Comparison of ENCODE assay signal across 9 cellular contexts in the genomic region with DNA sequence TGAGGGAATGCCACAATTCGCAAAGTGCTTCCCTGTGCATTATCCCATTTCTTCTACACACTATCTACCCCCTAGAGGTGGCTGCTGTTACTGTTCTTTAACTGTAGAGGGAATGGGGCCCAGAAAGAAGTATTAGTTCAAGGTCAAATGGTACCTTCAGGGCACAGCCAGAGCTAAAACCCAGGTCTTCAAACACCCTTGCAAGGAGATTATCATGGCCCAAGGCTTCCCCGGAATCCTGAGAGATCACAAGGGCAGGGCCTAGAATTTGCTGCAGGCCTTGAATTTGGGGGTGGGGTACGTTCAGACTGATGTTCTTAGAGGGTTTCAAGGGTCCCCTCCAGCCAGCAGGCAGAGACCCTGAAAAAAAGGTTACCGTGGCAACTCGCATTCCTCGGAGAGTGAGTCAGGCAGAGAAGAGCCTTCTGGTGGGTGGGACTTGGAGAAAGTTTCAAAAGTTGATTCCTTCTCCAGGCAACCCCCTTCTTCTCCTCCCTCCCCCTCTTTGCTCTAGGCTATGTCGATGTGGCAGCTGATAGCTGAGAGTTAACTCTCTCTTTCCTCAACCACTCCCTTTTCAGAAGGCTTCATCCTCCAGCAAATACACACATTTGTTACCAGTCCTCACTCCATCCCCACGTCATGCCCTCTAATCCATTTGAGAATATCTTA. TPM values are rescaled to one million over a fixed set of nuclear protein-coding genes. Genes with fewer than 3 reads are reported as not detected.
A peak's percentile ranks its signal among the peaks of the same experiment; 100 is the strongest.
DNase-seq lines count a peak whose midpoint lies in the region; ATAC-seq and TF ChIP-seq lines count a peak whose summit lies in the region.
"Had no signal": no experiment of that assay in that cellular context is flagged by ENCODE, and none has a peak within 500 bp of the region (broad histone marks: within the 10 kb centered on the region; RNA-seq: fewer than 3 reads in every experiment).

No MANE protein-coding gene starts in this region.

- no peaks in the 10 kb centered on the region for H3K27me3 Mint-ChIP-seq in MCF 10A (ENCODE audit: insufficient read depth, unreplicated experiment)

- POLR2A ChIA-PET in MCF 10A (lab: Yijun Ruan, JAX), result interaction anchor here (0.7 to 2.0 kb wide), 6 partner anchors 11 to 150 kb away, joined by 3 to 6 read pairs (median 4); no protein-coding TSS in a partner anchor
- POLR2A ChIA-PET in HEK293T (lab: Yijun Ruan, JAX), result interaction anchor here (0.7 to 0.9 kb wide), 2 partner anchors 10 to 54 kb away, joined by 3 to 4 read pairs; no protein-coding TSS in a partner anchor

- TF ChIP-seq POLR2A in thyroid gland (IDR thresholded peaks at IDR 0.05), result peak in 1 of 2 donors; percentile 42

- peak overlapping the region; percentile 84 for H3K27ac Mint-ChIP-seq in MCF 10A (ENCODE audit: low read depth, unreplicated experiment)
- H3K27ac Mint-ChIP-seq: activated naive CD4-positive, alpha-beta T cell treated with anti-CD3 and anti-CD28 coated beads, Interleukin-2, amount 50 U/mL, for 24 hours had no signal

- peak overlapping the region; percentile 85 to 93 (median 88) for H3K27ac ChIP-seq in thyroid gland

- CTCF ChIA-PET in MCF 10A (lab: Yijun Ruan, JAX) (interaction anchor here (0.5 to 5.0 kb wide), 17 partner anchors 9 to 720 kb away, joined by 3 to 42 read pairs (median 5); no protein-coding TSS in a partner anchor), HEK293T (lab: Yijun Ruan, JAX) (interaction anchor here (2.3 kb wide), 1 partner anchor 56 kb away, joined by 7 read pairs; no protein-coding TSS in a partner anchor)

- peaks cover 7% of the 10 kb centered on the region for H3K36me3 Mint-ChIP-seq in MCF 10A (ENCODE audit: insufficient read depth, unreplicated experiment)
- H3K36me3 Mint-ChIP-seq: activated naive CD4-positive, alpha-beta T cell treated with anti-CD3 and anti-CD28 coated beads, Interleukin-2, amount 50 U/mL, for 24 hours had no signal

- no peak for ATAC-seq in GM18907 (IDR thresholded peaks at IDR 0.05; ENCODE audit: unreplicated experiment)

- DNase-seq in DMS53 (lab: John Stamatoyannopoulos, UW), result peak; percentile 13
- DNase-seq in DMS53 treated with DMSO at 0.1 percent for 48 hours (lab: John Stamatoyannopoulos, UW; ENCODE audit: unreplicated experiment), result no peak
- peak; percentile 88 for DNase-seq in MCF 10A (ENCODE audit: unreplicated experiment)
- peak; percentile 87 for DNase-seq in kidney glomerular epithelial cell (lab: John Stamatoyannopoulos, UW)
- peak; percentile 75 to 83 for DNase-seq in thyroid gland
- no peak for DNase-seq in HEK293T (ENCODE audit: extremely low spot score)
- DNase-seq in RKO (ENCODE audit: low spot score), result no peak

- H3K9me3 Mint-ChIP-seq in MCF 10A (ENCODE audit: unreplicated experiment), result no peaks in the 10 kb centered on the region
- H3K9me3 Mint-ChIP-seq: activated naive CD4-positive, alpha-beta T cell treated with anti-CD3 and anti-CD28 coated beads, Interleukin-2, amount 50 U/mL, for 24 hours had no signal

- H3K36me3 ChIP-seq in thyroid gland, result no peaks in the 10 kb centered on the region

- intact Hi-C loops in MCF 10A (cut with micrococcal nuclease) (no loop called here), thyroid gland (cut with DNase I) (no loop called here)

- H3K9me3 ChIP-seq in thyroid gland, result no peaks in the 10 kb centered on the region

- peak; percentile 25 for TF ChIP-seq CTCF in MCF 10A (IDR thresholded peaks at IDR 0.05; ENCODE audit: unreplicated experiment)
- peak in 2 of 6 experiments; percentile 10 to 22 for TF ChIP-seq CTCF in thyroid gland (IDR thresholded peaks at IDR 0.05)

- peaks cover 8 to 43% of the 10 kb centered on the region in 2 donors for H3K4me1 ChIP-seq in thyroid gland

- peaks cover 45% of the 10 kb centered on the region for H3K4me1 Mint-ChIP-seq in MCF 10A (ENCODE audit: insufficient read depth, unreplicated experiment)

- peak overlapping the region in 2 of 3 donors; percentile 31 to 67 for H3K4me3 ChIP-seq in thyroid gland (replicated peaks in 1 of 3)

- 19 to 25% methylated on average over 8 of the region's 8 CpGs for WGBS in thyroid gland, 2 donors

- no TSS peak for BruUV-seq in MCF 10A (replicated peaks; lab: Mats Ljungman, UMichigan)

- peak overlapping the region; percentile 26 for H3K4me3 Mint-ChIP-seq in MCF 10A (ENCODE audit: unreplicated experiment)
- H3K4me3 Mint-ChIP-seq: activated naive CD4-positive, alpha-beta T cell treated with anti-CD3 and anti-CD28 coated beads, Interleukin-2, amount 50 U/mL, for 24 hours had no signal

- no peaks in the 10 kb centered on the region for H3K27me3 ChIP-seq in thyroid gland

TF ChIP-seq in HEK293T, 16 proteins besides CTCF, POLR2A, EP300 and RAD21:
- TF ChIP-seq L3MBTL2 (conservative IDR thresholded peaks at IDR 0.05), result no peak
- no peak for TF ChIP-seq TARDBP (IDR thresholded peaks at IDR 0.05)
- TF ChIP-seq FOXM1 (IDR thresholded peaks at IDR 0.05; ENCODE audit: borderline replicate concordance), result no peak
- no peak for TF ChIP-seq SUZ12 (IDR thresholded peaks at IDR 0.05)
- no peak for TF ChIP-seq ARNT (IDR thresholded peaks at IDR 0.05)
- no peak for TF ChIP-seq ZNF384 (IDR thresholded peaks at IDR 0.05)
- no peak for TF ChIP-seq FOXA1 (IDR thresholded peaks at IDR 0.05)
- no peak for TF ChIP-seq ELF4 (IDR thresholded peaks at IDR 0.05)
- no peak for TF ChIP-seq NFRKB (IDR thresholded peaks at IDR 0.05)
- TF ChIP-seq BHLHE40 (IDR thresholded peaks at IDR 0.05; ENCODE audit: borderline replicate concordance), result no peak
- TF ChIP-seq SP1 (IDR thresholded peaks at IDR 0.05), result no peak
- TF ChIP-seq, protein P1, sequence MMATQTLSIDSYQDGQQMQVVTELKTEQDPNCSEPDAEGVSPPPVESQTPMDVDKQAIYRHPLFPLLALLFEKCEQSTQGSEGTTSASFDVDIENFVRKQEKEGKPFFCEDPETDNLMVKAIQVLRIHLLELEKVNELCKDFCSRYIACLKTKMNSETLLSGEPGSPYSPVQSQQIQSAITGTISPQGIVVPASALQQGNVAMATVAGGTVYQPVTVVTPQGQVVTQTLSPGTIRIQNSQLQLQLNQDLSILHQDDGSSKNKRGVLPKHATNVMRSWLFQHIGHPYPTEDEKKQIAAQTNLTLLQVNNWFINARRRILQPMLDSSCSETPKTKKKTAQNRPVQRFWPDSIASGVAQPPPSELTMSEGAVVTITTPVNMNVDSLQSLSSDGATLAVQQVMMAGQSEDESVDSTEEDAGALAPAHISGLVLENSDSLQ (IDR thresholded peaks at IDR 0.05), result no peak
- TF ChIP-seq FOXK2 (IDR thresholded peaks at IDR 0.05), result no peak
- TF ChIP-seq HDGF (IDR thresholded peaks at IDR 0.05; ENCODE audit: borderline replicate concordance), result no peak
- no peak for TF ChIP-seq CTBP1 (IDR thresholded peaks at IDR 0.05; ENCODE audit: borderline replicate concordance)
- TF ChIP-seq LEF1 (IDR thresholded peaks at IDR 0.05; ENCODE audit: borderline replicate concordance), result no peak

RNA-seq across cellular contexts. Expression of a gene that starts 1.9 kb away (rescaled TPM):
- 17.4 and 32.6 TPM in 2 replicates for total RNA-seq in MCF 10A (2022)
- total RNA-seq in thyroid gland, result 100 to 1,000 TPM; 302 to 327 (median 309) TPM

Comparison
In these comparisons a context has a peak if more than half of its experiments do, and no peak if none do; other contexts are left out.
1. DNase-seq: peak in DMS53 (single experiment), MCF 10A (single experiment), kidney glomerular epithelial cell (single experiment) and thyroid gland (2 of 2); none in DMS53 treated with DMSO at 0.1 percent for 48 hours (single experiment), HEK293T (single experiment) and RKO (single experiment).